In the genomic region with DNA sequence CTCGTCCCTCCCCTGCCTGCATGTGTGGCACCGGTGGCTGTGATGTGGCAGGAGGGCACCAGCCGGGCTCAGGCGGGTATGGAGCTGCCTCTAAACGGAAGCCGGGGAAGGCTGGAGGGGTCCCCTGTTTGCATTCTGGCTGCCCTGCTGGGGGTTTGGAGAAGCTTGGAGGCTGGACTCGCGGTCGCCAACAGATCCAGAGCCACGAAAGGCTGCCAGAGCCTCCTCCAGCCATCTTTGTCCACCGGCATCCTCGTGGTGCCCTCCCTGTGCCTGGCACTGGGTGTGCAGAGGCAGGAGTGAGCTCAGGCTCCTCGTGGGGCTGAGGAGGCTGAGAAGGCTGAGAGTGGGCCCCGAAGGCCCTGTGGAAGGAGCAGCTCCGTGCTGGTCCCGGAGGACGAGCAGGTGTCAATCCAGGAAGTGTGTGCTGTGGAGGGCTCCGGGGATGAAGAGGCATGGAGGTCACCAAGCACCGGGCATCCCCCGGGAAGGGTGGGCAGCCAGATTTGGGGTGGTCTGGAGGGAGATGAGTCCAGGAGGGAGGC, we compare ENCODE assay signal across 13 cellular contexts. TPM values are rescaled to one million over a fixed set of nuclear protein-coding genes. Genes with fewer than 3 reads are reported as not detected.
DNase-seq lines count a peak whose midpoint lies in the region; TF ChIP-seq lines count a peak whose summit lies in the region.
"Had no signal": no experiment of that assay in that cellular context is flagged by ENCODE, and none has a peak within 500 bp of the region (broad histone marks: within the 10 kb centered on the region; RNA-seq: fewer than 3 reads in every experiment).

No MANE protein-coding gene starts in this region.

- H3K27me3 ChIP-seq in esophagus muscularis mucosa (peaks cover 0 to 3% (median 0%) of the 10 kb centered on the region in 4 donors), vagina (no peaks in the 10 kb centered on the region)
- H3K27me3 ChIP-seq: body of pancreas had no signal

- peak; percentile 5 for DNase-seq in activated naive CD4-positive, alpha-beta T cell treated with anti-CD3 and anti-CD28 coated beads, Interleukin-2, amount 50 U/mL, for 16 hours
- no peak for DNase-seq in activated naive CD4-positive, alpha-beta T cell (lab: John Stamatoyannopoulos, UW)
- DNase-seq in esophagus muscularis mucosa (ENCODE audit: extremely low spot score): no peak
- DNase-seq in vagina (ENCODE audit: extremely low spot score in 2 of 2): no peak
- no peak for DNase-seq in RKO (ENCODE audit: low spot score)
- no peak for DNase-seq in NCI-H187 treated with DMSO at 0.1 percent for 48 hours (lab: John Stamatoyannopoulos, UW)
- DNase-seq in activated T-helper 1 cell treated with anti-CD3 and anti-CD28 coated beads, Interleukin-12 subunit alpha, Interleukin-12 subunit beta, Interleukin-2, Interleukin-4 antibody, amounts not matched to agents 30 ng/mL and 10 ng/mL and 1 ng/mL, durations not matched to agents 14 hours and 24 hours and 36 hours (ENCODE audit: low spot score): no peak
- DNase-seq: left cardiac atrium, NCI-H2081 treated with DMSO at 0.1 percent for 48 hours had no signal

- TF ChIP-seq POLR2A in esophagus muscularis mucosa (IDR thresholded peaks at IDR 0.05; ENCODE audit: low read depth) (no peak), vagina (IDR thresholded peaks at IDR 0.05) (no peak)

- H3K4me3 ChIP-seq in esophagus muscularis mucosa (peak overlapping the region; percentile 58 to 75 (median 62)), vagina (peak overlapping the region; percentile 49 to 58)

- H3K4me1 Mint-ChIP-seq in nephron: peaks cover 3% of the 10 kb centered on the region
- peaks cover 8% of the 10 kb centered on the region for H3K4me1 Mint-ChIP-seq in activated T-helper 1 cell treated with anti-CD3 and anti-CD28 coated beads, Interleukin-12 subunit alpha, Interleukin-12 subunit beta, Interleukin-2, Interleukin-4 antibody, amounts not matched to agents 30 ng/mL and 10 ng/mL and 1 ng/mL, durations not matched to agents 14 hours and 24 hours and 36 hours (ENCODE audit: low read depth)

- no peaks in the 10 kb centered on the region for H3K36me3 ChIP-seq in esophagus muscularis mucosa
- H3K36me3 ChIP-seq in vagina: no peaks in the 10 kb centered on the region

- H3K4me3 Mint-ChIP-seq in nephron: peak overlapping the region; percentile 38 to 85 (median 77)
- H3K4me3 Mint-ChIP-seq in activated T-helper 1 cell treated with anti-CD3 and anti-CD28 coated beads, Interleukin-12 subunit alpha, Interleukin-12 subunit beta, Interleukin-2, Interleukin-4 antibody, amounts not matched to agents 30 ng/mL and 10 ng/mL and 1 ng/mL, durations not matched to agents 14 hours and 24 hours and 36 hours: no peak overlapping the region

- peaks cover 15 to 25% (median 17%) of the 10 kb centered on the region in 4 donors for H3K4me1 ChIP-seq in esophagus muscularis mucosa
- peaks cover 19% of the 10 kb centered on the region for H3K4me1 ChIP-seq in vagina

- no peaks in the 10 kb centered on the region for H3K9me3 ChIP-seq in esophagus muscularis mucosa
- no peaks in the 10 kb centered on the region for H3K9me3 ChIP-seq in vagina
- H3K9me3 ChIP-seq: body of pancreas had no signal

- TF ChIP-seq EP300 in esophagus muscularis mucosa (IDR thresholded peaks at IDR 0.05): no peak

- peak overlapping the region in 1 of 4 donors; percentile 5 for H3K27ac ChIP-seq in esophagus muscularis mucosa (replicated peaks in 1 of 4)
- H3K27ac ChIP-seq in vagina: no peak overlapping the region

- no peaks in the 10 kb centered on the region for H3K9me3 Mint-ChIP-seq in nephron
- H3K9me3 Mint-ChIP-seq in activated T-helper 1 cell treated with anti-CD3 and anti-CD28 coated beads, Interleukin-12 subunit alpha, Interleukin-12 subunit beta, Interleukin-2, Interleukin-4 antibody, amounts not matched to agents 30 ng/mL and 10 ng/mL and 1 ng/mL, durations not matched to agents 14 hours and 24 hours and 36 hours: no peaks in the 10 kb centered on the region

- H3K36me3 Mint-ChIP-seq in nephron (ENCODE audit: low read depth): no peaks in the 10 kb centered on the region
- no peaks in the 10 kb centered on the region for H3K36me3 Mint-ChIP-seq in activated T-helper 1 cell treated with anti-CD3 and anti-CD28 coated beads, Interleukin-12 subunit alpha, Interleukin-12 subunit beta, Interleukin-2, Interleukin-4 antibody, amounts not matched to agents 30 ng/mL and 10 ng/mL and 1 ng/mL, durations not matched to agents 14 hours and 24 hours and 36 hours (ENCODE audit: low read depth)

- intact Hi-C loops in esophagus muscularis mucosa (cut with DNase I): no loop called here
- intact Hi-C loops in vagina (cut with DNase I): no loop called here
- intact Hi-C loops in activated T-helper 1 cell treated with anti-CD3 and anti-CD28 coated beads, Interleukin-12 subunit alpha, Interleukin-12 subunit beta, Interleukin-2, Interleukin-4 antibody, amounts not matched to agents 30 ng/mL and 10 ng/mL and 1 ng/mL, durations not matched to agents 14 hours and 24 hours and 36 hours (cut with micrococcal nuclease): loop anchor here (2.0 kb wide), 1 partner anchor 38 kb away; the partner anchor contains the start of gene DDX17

- no peak for TF ChIP-seq CTCF in esophagus muscularis mucosa (IDR thresholded peaks at IDR 0.05)
- no peak for TF ChIP-seq CTCF in nephron (IDR thresholded peaks at IDR 0.05; ENCODE audit: unreplicated experiment in 3 of 3)
- TF ChIP-seq CTCF in vagina (IDR thresholded peaks at IDR 0.05): no peak

- WGBS in esophagus muscularis mucosa: 90% methylated on average over 7 of the region's 20 CpGs

- H3K27me3 Mint-ChIP-seq in nephron (ENCODE audit: low read depth): peaks cover 20% of the 10 kb centered on the region
- peaks cover 32% of the 10 kb centered on the region for H3K27me3 Mint-ChIP-seq in activated T-helper 1 cell treated with anti-CD3 and anti-CD28 coated beads, Interleukin-12 subunit alpha, Interleukin-12 subunit beta, Interleukin-2, Interleukin-4 antibody, amounts not matched to agents 30 ng/mL and 10 ng/mL and 1 ng/mL, durations not matched to agents 14 hours and 24 hours and 36 hours (ENCODE audit: insufficient read depth)

- H3K27ac Mint-ChIP-seq in nephron: no peak overlapping the region
- H3K27ac Mint-ChIP-seq in activated T-helper 1 cell treated with anti-CD3 and anti-CD28 coated beads, Interleukin-12 subunit alpha, Interleukin-12 subunit beta, Interleukin-2, Interleukin-4 antibody, amounts not matched to agents 30 ng/mL and 10 ng/mL and 1 ng/mL, durations not matched to agents 14 hours and 24 hours and 36 hours: no peak overlapping the region

RNA-seq across cellular contexts. Expression of gene KDELR3, which starts 0.9 kb away (rescaled TPM):
- total RNA-seq in esophagus muscularis mucosa: 10 to 100 TPM in 1 of 4 donors, 1 to 10 TPM in 3; 3.5 to 12.9 (median 7.0) TPM
- total RNA-seq in vagina: 3.9 TPM
- total RNA-seq in activated T-helper 1 cell treated with anti-CD3 and anti-CD28 coated beads, Interleukin-12 subunit alpha, Interleukin-12 subunit beta, Interleukin-2, Interleukin-4 antibody, amounts not matched to agents 30 ng/mL and 10 ng/mL and 1 ng/mL, durations not matched to agents 14 hours and 24 hours and 36 hours: 1.1 and 1.3 TPM in 2 replicates

RNA-seq across cellular contexts. Expression of gene KCNJ4, which starts 13.8 kb away (rescaled TPM):
- total RNA-seq in esophagus muscularis mucosa: not detected
- total RNA-seq in vagina: not detected
- total RNA-seq in activated T-helper 1 cell treated with anti-CD3 and anti-CD28 coated beads, Interleukin-12 subunit alpha, Interleukin-12 subunit beta, Interleukin-2, Interleukin-4 antibody, amounts not matched to agents 30 ng/mL and 10 ng/mL and 1 ng/mL, durations not matched to agents 14 hours and 24 hours and 36 hours: not detected in 2 replicates
- total RNA-seq: A172, body of pancreas, pulmonary artery endothelial cell had no signal

RNA-seq across cellular contexts. Expression of gene DDX17, which starts 37.3 kb away (rescaled TPM):
- total RNA-seq in esophagus muscularis mucosa: 1,000 to 10,000 TPM in 1 of 4 donors, 100 to 1,000 TPM in 3; 327 to 1,333 (median 592) TPM
- 1,042 TPM for total RNA-seq in vagina
- 356 and 358 TPM in 2 replicates for total RNA-seq in activated T-helper 1 cell treated with anti-CD3 and anti-CD28 coated beads, Interleukin-12 subunit alpha, Interleukin-12 subunit beta, Interleukin-2, Interleukin-4 antibody, amounts not matched to agents 30 ng/mL and 10 ng/mL and 1 ng/mL, durations not matched to agents 14 hours and 24 hours and 36 hours
